ENCODE assay signal across 1 cellular context in the genomic region with DNA sequence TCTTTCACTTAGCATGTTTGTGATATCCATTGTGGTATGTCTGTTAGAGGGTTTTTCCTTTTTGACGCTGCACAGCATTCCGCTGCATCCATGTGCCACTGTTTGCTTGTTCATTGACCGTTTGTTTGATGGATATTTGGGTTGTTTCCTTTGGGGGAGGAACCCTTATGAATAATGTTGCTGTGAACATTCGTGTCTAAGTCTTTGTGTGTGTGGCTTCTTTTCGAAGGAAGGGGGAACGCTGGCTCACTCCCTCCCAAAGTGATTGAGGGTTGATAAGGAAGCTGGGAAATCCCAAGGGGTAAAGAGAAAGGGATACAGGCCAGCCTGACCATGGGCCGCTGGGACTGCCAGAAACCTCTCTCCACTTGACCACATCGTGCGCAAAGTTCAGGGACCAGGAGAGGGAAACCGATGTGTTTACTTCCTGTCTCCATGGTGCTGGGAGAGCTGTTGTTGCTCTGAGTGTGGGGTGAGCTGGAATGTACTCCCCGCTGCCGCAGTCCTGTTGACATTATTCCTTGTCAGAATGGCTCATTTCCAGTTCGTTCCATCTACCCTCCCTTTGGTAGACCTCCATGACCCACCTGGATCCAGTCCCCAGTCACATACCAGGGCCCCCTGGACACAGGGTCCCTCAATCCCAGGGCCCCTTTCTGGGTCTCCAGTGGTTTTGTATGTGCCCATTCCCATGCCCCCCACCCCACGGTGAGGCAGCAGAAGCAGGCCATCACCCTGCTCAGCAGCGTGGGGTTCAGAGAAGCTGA.
TF ChIP-seq lines count a peak whose summit lies in the region.

No MANE protein-coding gene starts in this region.

TF ChIP-seq in IMR-90, 13 proteins besides CTCF, POLR2A, EP300 and RAD21:
- TF ChIP-seq MAZ (IDR thresholded peaks at IDR 0.05; ENCODE audit: borderline replicate concordance, low read depth, low read length) = peak; percentile 81; the same call in 1 of the 2 replicates
- TF ChIP-seq NFE2L2 (IDR thresholded peaks at IDR 0.05; ENCODE audit: low read depth, low read length) = no peak; the same call in 1 of the 2 replicates
- TF ChIP-seq BHLHE40 (IDR thresholded peaks at IDR 0.05; ENCODE audit: low read depth, low read length) = peak; percentile 51; the same call in 1 of the 2 replicates
- TF ChIP-seq, protein P1, sequence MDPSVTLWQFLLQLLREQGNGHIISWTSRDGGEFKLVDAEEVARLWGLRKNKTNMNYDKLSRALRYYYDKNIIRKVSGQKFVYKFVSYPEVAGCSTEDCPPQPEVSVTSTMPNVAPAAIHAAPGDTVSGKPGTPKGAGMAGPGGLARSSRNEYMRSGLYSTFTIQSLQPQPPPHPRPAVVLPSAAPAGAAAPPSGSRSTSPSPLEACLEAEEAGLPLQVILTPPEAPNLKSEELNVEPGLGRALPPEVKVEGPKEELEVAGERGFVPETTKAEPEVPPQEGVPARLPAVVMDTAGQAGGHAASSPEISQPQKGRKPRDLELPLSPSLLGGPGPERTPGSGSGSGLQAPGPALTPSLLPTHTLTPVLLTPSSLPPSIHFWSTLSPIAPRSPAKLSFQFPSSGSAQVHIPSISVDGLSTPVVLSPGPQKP (IDR thresholded peaks at IDR 0.05; ENCODE audit: borderline replicate concordance, low read depth, low read length) = no peak
- TF ChIP-seq CEBPB (IDR thresholded peaks at IDR 0.05; ENCODE audit: low read depth, low read length) = peak; percentile 22; the same call in 1 of the 2 replicates
- TF ChIP-seq SMC3 (IDR thresholded peaks at IDR 0.05; ENCODE audit: low read depth, low read length) = no peak
- no peak for TF ChIP-seq RCOR1 (IDR thresholded peaks at IDR 0.05; ENCODE audit: insufficient replicate concordance, low read length)
- TF ChIP-seq FOS (IDR thresholded peaks at IDR 0.05; ENCODE audit: low read depth, low read length) = peak; percentile 42; the same call in 1 of the 2 replicates
TF ChIP-seq in IMR-90: peak in this region for 4.
